ENCODE assay signal across 8 cellular contexts in genomic region chr5:123549256-123549904, GRCh38.
DNase-seq lines count a peak whose midpoint lies in the region; ATAC-seq lines count a peak whose summit lies in the region.

No MANE protein-coding gene starts in this region.

- H3K27ac ChIP-seq in mucosa of rectum (ENCODE audit: low read depth in 2 of 2, low read length in 2 of 2) = peak overlapping the region; percentile 11 to 19

- H3K4me1 ChIP-seq in mucosa of rectum (ENCODE audit: control insufficient read depth in 2 of 2, insufficient read depth in 2 of 2, low read length in 2 of 2) = peaks cover 0 to 3% of the 10 kb centered on the region in 2 donors

- H3K4me3 ChIP-seq in mucosa of rectum (ENCODE audit: low read length in 2 of 2) = no peak overlapping the region

- no peaks in the 10 kb centered on the region for H3K9me3 ChIP-seq in mucosa of rectum (ENCODE audit: control insufficient read depth in 2 of 2, low read length in 2 of 2)

- DNase-seq in activated CD4-positive, alpha-beta T cell treated with anti-CD3 and anti-CD28 coated beads for 24 hours (ENCODE audit: low read depth in 2 of 2) = peak; percentile 6 to 13
- no peak for DNase-seq in NCI-H345 (lab: John Stamatoyannopoulos, UW)
- DNase-seq in NCI-H2107 treated with DMSO at 0.1 percent for 48 hours (lab: John Stamatoyannopoulos, UW; ENCODE audit: unreplicated experiment) = no peak
- DNase-seq in amniotic stem cell (lab: John Stamatoyannopoulos, UW) = no peak
- DNase-seq in NOMO-1 treated with dmso at 0.1 percent for 144 hours (lab: John Stamatoyannopoulos, UW; ENCODE audit: unreplicated experiment) = no peak

- peak; percentile 99 for ATAC-seq in GM19023 (IDR thresholded peaks at IDR 0.05; ENCODE audit: unreplicated experiment)
- ATAC-seq in HG03025 (IDR thresholded peaks at IDR 0.05; ENCODE audit: low FRiP score, unreplicated experiment) = peak; percentile 98

- peaks cover 3 to 5% of the 10 kb centered on the region in 2 donors for H3K36me3 ChIP-seq in mucosa of rectum (ENCODE audit: control insufficient read depth in 2 of 2, insufficient read depth in 2 of 2, low read length in 2 of 2)

- H3K27me3 ChIP-seq in mucosa of rectum (ENCODE audit: control insufficient read depth in 2 of 2, insufficient read depth in 2 of 2, low read length in 2 of 2) = no peaks in the 10 kb centered on the region

- no peak overlapping the region for H3K9ac ChIP-seq in mucosa of rectum (ENCODE audit: low read depth in 1 of 2, low read length in 2 of 2)

Comparison
In these comparisons a context has a peak if more than half of its experiments do, and no peak if none do; other contexts are left out.
1. DNase-seq: peak in activated CD4-positive, alpha-beta T cell treated with anti-CD3 and anti-CD28 coated beads for 24 hours (2 of 2); none in NCI-H345 (single experiment), NCI-H2107 treated with DMSO at 0.1 percent for 48 hours (single experiment), amniotic stem cell (single experiment) and NOMO-1 treated with dmso at 0.1 percent for 144 hours (single experiment).